8 cellular contexts compared by ENCODE assay signal in the genomic region with DNA sequence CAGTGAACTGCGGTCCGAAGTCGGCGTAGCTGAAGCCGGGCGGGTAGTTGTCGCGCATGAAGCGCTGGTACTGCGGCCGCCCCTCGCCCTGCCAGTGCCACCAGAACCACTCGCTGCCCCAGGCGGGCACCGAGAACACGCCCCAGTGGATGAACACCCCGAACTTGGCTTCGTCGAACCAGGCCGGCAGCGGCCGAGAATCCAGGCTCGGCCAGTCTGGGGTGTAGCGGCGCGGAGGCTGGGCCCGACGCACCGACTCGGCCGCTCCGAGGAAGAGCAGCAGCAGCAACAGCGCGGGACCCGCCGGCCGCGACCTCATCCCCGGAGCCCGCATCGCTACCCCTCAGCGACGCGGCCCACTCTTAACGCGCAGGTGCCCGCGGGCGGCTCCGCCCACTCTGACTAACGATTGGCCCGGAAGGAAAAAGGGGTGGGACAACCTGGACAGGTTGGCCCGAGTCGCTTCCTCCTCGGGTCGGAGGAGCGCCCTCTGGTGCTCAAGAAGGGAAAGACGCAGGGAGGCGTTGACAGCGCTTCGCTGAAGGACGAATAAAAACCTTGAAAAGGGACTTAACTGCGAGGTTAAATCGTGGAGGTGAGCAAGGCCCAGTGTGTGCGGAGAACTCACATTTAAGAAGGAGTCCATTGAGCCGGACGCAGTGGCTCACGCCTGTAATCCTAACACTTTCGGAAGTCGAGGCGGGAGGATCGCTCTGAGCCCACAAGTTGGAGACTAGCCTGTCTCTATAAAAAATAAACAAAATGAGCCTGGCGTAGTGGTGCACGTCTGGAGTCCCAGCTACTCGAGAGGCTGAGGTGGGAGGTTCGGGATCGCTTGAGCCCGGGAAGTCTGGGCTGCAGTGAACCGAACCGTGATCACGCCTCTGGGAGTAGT. TPM values are rescaled to one million over a fixed set of nuclear protein-coding genes. Genes with fewer than 3 reads are reported as not detected.
A peak's percentile ranks its signal among the peaks of the same experiment; 100 is the strongest.
DNase-seq lines count a peak whose midpoint lies in the region; ATAC-seq and TF ChIP-seq lines count a peak whose summit lies in the region.

A gene (minus strand): TSS at position 338 of the 895 bp plus-strand sequence. CDS start 4 bp downstream, at position 334.

- in situ Hi-C loops in GM23248 (cut with MboI) = no loop called here

- no peaks in the 10 kb centered on the region for H3F3A ChIP-seq in GM23248 (ENCODE audit: insufficient read depth)

- peaks cover 85% of the 10 kb centered on the region for H3K27me3 Mint-ChIP-seq in nephron progenitor cell (ENCODE audit: low read depth, poor library complexity)
- H3K27me3 Mint-ChIP-seq in stimulated activated naive CD8-positive, alpha-beta T cell treated with anti-CD3 and anti-CD28 coated beads, Interleukin-15, amount 100 ng/mL, for 72 hours = peaks cover 9% of the 10 kb centered on the region

- H3K36me3 ChIP-seq in GM23248 (ENCODE audit: low read depth) = no peaks in the 10 kb centered on the region

- CTCF ChIA-PET in RWPE1 (lab: Yijun Ruan, JAX) = interaction anchor here (0.6 to 0.8 kb wide), 5 partner anchors 27 to 58 kb away, joined by 3 to 4 read pairs (median 3); no protein-coding TSS in a partner anchor

- peaks cover 9% of the 10 kb centered on the region for H3K9me3 Mint-ChIP-seq in nephron progenitor cell
- no peaks in the 10 kb centered on the region for H3K9me3 Mint-ChIP-seq in stimulated activated naive CD8-positive, alpha-beta T cell treated with anti-CD3 and anti-CD28 coated beads, Interleukin-15, amount 100 ng/mL, for 72 hours

- H3K27ac ChIP-seq in GM23248 (no peak within 1 kb of the TSS), RWPE1 (peak within 1 kb of the TSS; percentile 44)

- 2% methylated on average over 70 to 79 of the region's 81 CpGs for WGBS in GM23248 (ENCODE audit: low coverage in 1 of 2, low lambda C conversion rate in 2 of 2, missing lambda C conversion rate in 2 of 2), 2 experiments

- no peaks in the 10 kb centered on the region for H3K36me3 Mint-ChIP-seq in nephron progenitor cell (ENCODE audit: low read depth)

- no peaks in the 10 kb centered on the region for H3K79me2 ChIP-seq in GM23248 (ENCODE audit: insufficient read depth)

- no peaks in the 10 kb centered on the region for H4K20me1 ChIP-seq in GM23248 (ENCODE audit: insufficient read depth)

- TF ChIP-seq CTCF in RWPE1 (conservative IDR thresholded peaks at IDR 0.05; ENCODE audit: low read depth) = peak; percentile 92
- TF ChIP-seq CTCF in nephron progenitor cell (IDR thresholded peaks at IDR 0.05) = peak; percentile 97

- peak within 1 kb of the TSS; percentile 73 for H3K4me3 ChIP-seq in GM23248

- H3K9me3 ChIP-seq in GM23248 (ENCODE audit: low read depth) = no peaks in the 10 kb centered on the region

- H3K27me3 ChIP-seq in GM23248 (replicated peaks; ENCODE audit: insufficient read depth) = 0 out of 2 replicates have a peak, but pooled peaks cover 7% of the 10 kb centered on the region

- DNase-seq in EL (peak; percentile 91), GM23248 (peak; percentile 91), LHCN-M2 (ENCODE audit: low read depth) (peak; percentile 72), RWPE1 (ENCODE audit: low spot score) (peak; percentile 97), fibroblast of the conjunctiva (ENCODE audit: low read depth) (peak; percentile 72), nephron progenitor cell (peak; percentile 97)
- DNase-seq in activated effector memory CD4-positive, alpha-beta T cell treated with Interleukin-2 at 50 U/mL for 16 hours = peak; percentile 95
- DNase-seq in stimulated activated naive CD8-positive, alpha-beta T cell treated with anti-CD3 and anti-CD28 coated beads, Interleukin-15, amount 100 ng/mL, for 72 hours = peak; percentile 94 to 95

- peaks cover 17% of the 10 kb centered on the region for H3K4me1 Mint-ChIP-seq in nephron progenitor cell
- peaks cover 34% of the 10 kb centered on the region for H3K4me1 Mint-ChIP-seq in stimulated activated naive CD8-positive, alpha-beta T cell treated with anti-CD3 and anti-CD28 coated beads, Interleukin-15, amount 100 ng/mL, for 72 hours

- H3K4me1 ChIP-seq in GM23248 (ENCODE audit: insufficient read depth) = no peaks in the 10 kb centered on the region

- no peaks in the 10 kb centered on the region for H3K9me2 ChIP-seq in GM23248 (ENCODE audit: insufficient read depth)

- no peak within 1 kb of the TSS for H3K27ac Mint-ChIP-seq in nephron progenitor cell
- H3K27ac Mint-ChIP-seq in stimulated activated naive CD8-positive, alpha-beta T cell treated with anti-CD3 and anti-CD28 coated beads, Interleukin-15, amount 100 ng/mL, for 72 hours = peak within 1 kb of the TSS; percentile 65 to 72

- POLR2A ChIA-PET in RWPE1 (lab: Yijun Ruan, JAX; ENCODE audit: low non-redundant PET) = no interaction called here

- peak within 1 kb of the TSS; percentile 97 for H2AFZ ChIP-seq in GM23248

- peak within 1 kb of the TSS; percentile 52 for H3K9ac ChIP-seq in GM23248

- peak; percentile 99 for ATAC-seq in stimulated activated naive CD8-positive, alpha-beta T cell treated with anti-CD3 and anti-CD28 coated beads, Interleukin-15, amount 100 ng/mL, for 72 hours

- peak within 1 kb of the TSS; percentile 98 for H3K4me2 ChIP-seq in GM23248 (ENCODE audit: unreplicated experiment)

- H3K4me3 Mint-ChIP-seq in nephron progenitor cell = peak within 1 kb of the TSS; percentile 81
- peak within 1 kb of the TSS; percentile 73 to 93 for H3K4me3 Mint-ChIP-seq in stimulated activated naive CD8-positive, alpha-beta T cell treated with anti-CD3 and anti-CD28 coated beads, Interleukin-15, amount 100 ng/mL, for 72 hours

RNA-seq across cellular contexts. Expression of the gene that starts here (rescaled TPM):
- total RNA-seq in GM23248 (2014; rRNA removed; shearing (Covaris generic)) = 11.5 and 15.4 TPM in 2 replicates
- polyA plus RNA-seq in GM23248 (2016; fragmentation: Nextera tagmentation; extraction: Ambion mirVana) = 13.3 and 15.2 TPM in 2 replicates
- 17.7 and 20.6 TPM in 2 replicates for total RNA-seq in LHCN-M2 (2014; rRNA removed)
- polyA plus RNA-seq in LHCN-M2 (2012) = 10.0 TPM
